ENCODE assay signal across 18 cellular contexts in genomic region chr10:121495719-121496118, GRCh38.
A peak's percentile ranks its signal among the peaks of the same experiment; 100 is the strongest.
DNase-seq lines count a peak whose midpoint lies in the region; ATAC-seq and TF ChIP-seq lines count a peak whose summit lies in the region.
"Had no signal": no experiment of that assay in that cellular context is flagged by ENCODE, and none has a peak within 500 bp of the region (broad histone marks: within the 10 kb centered on the region; RNA-seq: fewer than 3 reads in every experiment).

No MANE protein-coding gene starts in this region.

- peaks cover 26% of the 10 kb centered on the region for H3K4me1 Mint-ChIP-seq in WTC11
- no peaks in the 10 kb centered on the region for H3K4me1 Mint-ChIP-seq in activated T-cell treated with anti-CD3 and anti-CD28 coated beads, Interleukin-2, amount 50 U/mL, for 4 hours (ENCODE audit: low read depth)
- H3K4me1 Mint-ChIP-seq: CD14-positive monocyte, IgD-negative memory B cell had no signal

- H3K4me3 Mint-ChIP-seq in WTC11: no peak overlapping the region
- no peak overlapping the region for H3K4me3 Mint-ChIP-seq in activated T-cell treated with anti-CD3 and anti-CD28 coated beads, Interleukin-2, amount 50 U/mL, for 4 hours
- H3K4me3 Mint-ChIP-seq: CD14-positive monocyte, IgD-negative memory B cell had no signal

- no peaks in the 10 kb centered on the region for H3K9me3 Mint-ChIP-seq in WTC11
- H3K9me3 Mint-ChIP-seq in activated T-cell treated with anti-CD3 and anti-CD28 coated beads, Interleukin-2, amount 50 U/mL, for 4 hours: peaks cover 4% of the 10 kb centered on the region

- ATAC-seq in WTC11 (no peak), HG02610 (IDR thresholded peaks at IDR 0.05; ENCODE audit: unreplicated experiment) (no peak)
- no peak for ATAC-seq in activated T-cell treated with anti-CD3 and anti-CD28 coated beads, Interleukin-2, amount 50 U/mL, for 4 hours

- intact Hi-C loops in esophagus squamous epithelium (cut with DNase I) (no loop called here), thyroid gland (cut with DNase I) (no loop called here)

- no peak overlapping the region for H2BK5ac ChIP-seq in mesendoderm (ENCODE audit: low read length)

- H3K18ac ChIP-seq in mesendoderm (ENCODE audit: low read length): no peak overlapping the region

- no peak overlapping the region for H4K5ac ChIP-seq in mesendoderm (ENCODE audit: low read length)

- H3K4me1 ChIP-seq in esophagus squamous epithelium (peaks cover 0 to 47% (median 4%) of the 10 kb centered on the region in 3 donors), mesendoderm (ENCODE audit: control insufficient read depth, low read depth, low read length) (no peaks in the 10 kb centered on the region), thyroid gland (peaks cover 33 to 39% of the 10 kb centered on the region in 2 donors)

- H3K36me3 ChIP-seq in esophagus squamous epithelium: peaks cover 0 to 61% (median 0%) of the 10 kb centered on the region in 3 donors
- H3K36me3 ChIP-seq in mesendoderm (ENCODE audit: control insufficient read depth, insufficient read depth, low read length): no peaks in the 10 kb centered on the region
- no peaks in the 10 kb centered on the region for H3K36me3 ChIP-seq in thyroid gland

- DNase-seq in WTC11 (ENCODE audit: low spot score) (no peak), esophagus squamous epithelium (lab: John Stamatoyannopoulos, UW) (no peak), mesendoderm (peak; percentile 22), thyroid gland (peak; percentile 91 to 92), NCI-H2171 treated with DMSO at 0.1 percent for 48 hours (lab: John Stamatoyannopoulos, UW) (no peak)
- DNase-seq in activated T-cell treated with anti-CD3 and anti-CD28 coated beads, Interleukin-2, amount 50 U/mL, for 4 hours: no peak
- DNase-seq: ACHN, AML-193, COR-L47, DMS53, HCEC 1CT, NCI-H1436, NCI-H2029 treated with DMSO at 0.1 percent for 48 hours, NCI-H510A, NCI-H774 had no signal

- H3K56ac ChIP-seq in mesendoderm (ENCODE audit: low read length): no peak overlapping the region

- no peak overlapping the region for H3K4me3 ChIP-seq in esophagus squamous epithelium
- no peak overlapping the region for H3K4me3 ChIP-seq in mesendoderm (ENCODE audit: low read length)
- no peak overlapping the region for H3K4me3 ChIP-seq in thyroid gland (replicated peaks in 1 of 3)

- no peak overlapping the region for H3K4ac ChIP-seq in mesendoderm (ENCODE audit: low read depth, low read length)

- H3K9me3 ChIP-seq in esophagus squamous epithelium (no peaks in the 10 kb centered on the region), thyroid gland (no peaks in the 10 kb centered on the region)

- no peak overlapping the region for H2BK120ac ChIP-seq in mesendoderm (ENCODE audit: low read depth, low read length)

- H3K79me1 ChIP-seq in mesendoderm (ENCODE audit: low read length): no peaks in the 10 kb centered on the region

- no peak for TF ChIP-seq POLR2A in esophagus squamous epithelium (IDR thresholded peaks at IDR 0.05)
- TF ChIP-seq POLR2A in thyroid gland (IDR thresholded peaks at IDR 0.05): no peak

- H3K9ac ChIP-seq in mesendoderm (ENCODE audit: low read length): no peak overlapping the region

- H3K79me2 ChIP-seq in mesendoderm (ENCODE audit: control insufficient read depth, insufficient read depth, low read length): no peaks in the 10 kb centered on the region

- no peak overlapping the region for H2AK5ac ChIP-seq in mesendoderm (ENCODE audit: low read length)

- no peak overlapping the region for H4K8ac ChIP-seq in mesendoderm (ENCODE audit: low read depth, low read length)

- H3K27me3 ChIP-seq in esophagus squamous epithelium (no peaks in the 10 kb centered on the region), mesendoderm (ENCODE audit: insufficient read depth, low read length, poor library complexity) (no peaks in the 10 kb centered on the region), thyroid gland (no peaks in the 10 kb centered on the region)

- no peak overlapping the region for H3K23ac ChIP-seq in mesendoderm (ENCODE audit: low read length)

- POLR2A ChIA-PET in WTC11 (lab: Charles Lee): no interaction called here

- CTCF ChIA-PET in WTC11 (lab: Charles Lee): no interaction called here

- no peak for TF ChIP-seq CTCF in WTC11 (IDR thresholded peaks at IDR 0.05)
- no peak for TF ChIP-seq CTCF in esophagus squamous epithelium (IDR thresholded peaks at IDR 0.05)
- TF ChIP-seq CTCF in thyroid gland (IDR thresholded peaks at IDR 0.05): no peak

- no peaks in the 10 kb centered on the region for H3K27me3 Mint-ChIP-seq in WTC11 (ENCODE audit: low read depth)
- peaks cover 4% of the 10 kb centered on the region for H3K27me3 Mint-ChIP-seq in activated T-cell treated with anti-CD3 and anti-CD28 coated beads, Interleukin-2, amount 50 U/mL, for 4 hours (ENCODE audit: low read depth)

- no peak overlapping the region for H2BK15ac ChIP-seq in mesendoderm (replicated peaks; ENCODE audit: low read depth)

- 55 to 59% methylated on average over 6 to 9 of the region's 9 CpGs for WGBS in esophagus squamous epithelium, 2 donors
- WGBS in mesendoderm (ENCODE audit: extremely low coverage, insufficient coverage, low lambda C conversion rate): no CpG with 5 or more reads among the region's 9 CpGs
- WGBS in thyroid gland, 2 donors: 30 to 33% methylated on average over 9 of the region's 9 CpGs

- H3K36me3 Mint-ChIP-seq in WTC11: peaks cover 87% of the 10 kb centered on the region
- no peaks in the 10 kb centered on the region for H3K36me3 Mint-ChIP-seq in activated T-cell treated with anti-CD3 and anti-CD28 coated beads, Interleukin-2, amount 50 U/mL, for 4 hours (ENCODE audit: insufficient read depth)
- H3K36me3 Mint-ChIP-seq: CD14-positive monocyte, IgD-negative memory B cell had no signal

- H3K27ac Mint-ChIP-seq in WTC11: peak overlapping the region; percentile 70; the same call in 1 of the 2 replicates
- H3K27ac Mint-ChIP-seq: CD14-positive monocyte had no signal

- no peak overlapping the region for H3K4me2 ChIP-seq in mesendoderm (ENCODE audit: low read length)

- H3K27ac ChIP-seq in esophagus squamous epithelium: peak overlapping the region in 3 of 4 donors; percentile 15 to 35 (median 18)
- H3K27ac ChIP-seq in mesendoderm (ENCODE audit: low read depth, low read length): no peak overlapping the region
- peak overlapping the region; percentile 77 to 87 (median 84) for H3K27ac ChIP-seq in thyroid gland

TF ChIP-seq in WTC11, 78 proteins besides CTCF, POLR2A, EP300 and RAD21 (continues in another document):
- no peak for TF ChIP-seq PREB (CRISPR knock-in tag; IDR thresholded peaks at IDR 0.05; ENCODE audit: borderline replicate concordance)
- TF ChIP-seq, protein P1, sequence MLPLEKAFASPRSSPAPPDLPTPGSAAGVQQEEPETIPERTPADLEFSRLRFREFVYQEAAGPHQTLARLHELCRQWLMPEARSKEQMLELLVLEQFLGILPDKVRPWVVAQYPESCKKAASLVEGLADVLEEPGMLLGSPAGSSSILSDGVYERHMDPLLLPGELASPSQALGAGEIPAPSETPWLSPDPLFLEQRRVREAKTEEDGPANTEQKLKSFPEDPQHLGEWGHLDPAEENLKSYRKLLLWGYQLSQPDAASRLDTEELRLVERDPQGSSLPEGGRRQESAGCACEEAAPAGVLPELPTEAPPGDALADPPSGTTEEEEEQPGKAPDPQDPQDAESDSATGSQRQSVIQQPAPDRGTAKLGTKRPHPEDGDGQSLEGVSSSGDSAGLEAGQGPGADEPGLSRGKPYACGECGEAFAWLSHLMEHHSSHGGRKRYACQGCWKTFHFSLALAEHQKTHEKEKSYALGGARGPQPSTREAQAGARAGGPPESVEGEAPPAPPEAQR (CRISPR knock-in tag; IDR thresholded peaks at IDR 0.05): no peak
- no peak for TF ChIP-seq STAT6 (CRISPR knock-in tag; conservative IDR thresholded peaks at IDR 0.05; ENCODE audit: low read depth)
- TF ChIP-seq OVOL2 (CRISPR knock-in tag; IDR thresholded peaks at IDR 0.05; ENCODE audit: borderline replicate concordance): no peak
- TF ChIP-seq, protein P2, sequence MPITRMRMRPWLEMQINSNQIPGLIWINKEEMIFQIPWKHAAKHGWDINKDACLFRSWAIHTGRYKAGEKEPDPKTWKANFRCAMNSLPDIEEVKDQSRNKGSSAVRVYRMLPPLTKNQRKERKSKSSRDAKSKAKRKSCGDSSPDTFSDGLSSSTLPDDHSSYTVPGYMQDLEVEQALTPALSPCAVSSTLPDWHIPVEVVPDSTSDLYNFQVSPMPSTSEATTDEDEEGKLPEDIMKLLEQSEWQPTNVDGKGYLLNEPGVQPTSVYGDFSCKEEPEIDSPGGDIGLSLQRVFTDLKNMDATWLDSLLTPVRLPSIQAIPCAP (CRISPR knock-in tag; IDR thresholded peaks at IDR 0.05): no peak
- no peak for TF ChIP-seq KAT7 (CRISPR knock-in tag; IDR thresholded peaks at IDR 0.05; ENCODE audit: borderline replicate concordance)
- no peak for TF ChIP-seq IRF2 (CRISPR knock-in tag; IDR thresholded peaks at IDR 0.05; ENCODE audit: borderline replicate concordance, low read depth)

Comparison
In these comparisons a context has a peak if more than half of its experiments do, and no peak if none do; other contexts are left out.
1. DNase-seq: peak in mesendoderm (single experiment) and thyroid gland (2 of 2); none in WTC11 (single experiment), esophagus squamous epithelium (single experiment), NCI-H2171 treated with DMSO at 0.1 percent for 48 hours (single experiment) and activated T-cell treated with anti-CD3 and anti-CD28 coated beads, Interleukin-2, amount 50 U/mL, for 4 hours (single experiment).